ENCODE assay signal across 8 cellular contexts in the genomic region with DNA sequence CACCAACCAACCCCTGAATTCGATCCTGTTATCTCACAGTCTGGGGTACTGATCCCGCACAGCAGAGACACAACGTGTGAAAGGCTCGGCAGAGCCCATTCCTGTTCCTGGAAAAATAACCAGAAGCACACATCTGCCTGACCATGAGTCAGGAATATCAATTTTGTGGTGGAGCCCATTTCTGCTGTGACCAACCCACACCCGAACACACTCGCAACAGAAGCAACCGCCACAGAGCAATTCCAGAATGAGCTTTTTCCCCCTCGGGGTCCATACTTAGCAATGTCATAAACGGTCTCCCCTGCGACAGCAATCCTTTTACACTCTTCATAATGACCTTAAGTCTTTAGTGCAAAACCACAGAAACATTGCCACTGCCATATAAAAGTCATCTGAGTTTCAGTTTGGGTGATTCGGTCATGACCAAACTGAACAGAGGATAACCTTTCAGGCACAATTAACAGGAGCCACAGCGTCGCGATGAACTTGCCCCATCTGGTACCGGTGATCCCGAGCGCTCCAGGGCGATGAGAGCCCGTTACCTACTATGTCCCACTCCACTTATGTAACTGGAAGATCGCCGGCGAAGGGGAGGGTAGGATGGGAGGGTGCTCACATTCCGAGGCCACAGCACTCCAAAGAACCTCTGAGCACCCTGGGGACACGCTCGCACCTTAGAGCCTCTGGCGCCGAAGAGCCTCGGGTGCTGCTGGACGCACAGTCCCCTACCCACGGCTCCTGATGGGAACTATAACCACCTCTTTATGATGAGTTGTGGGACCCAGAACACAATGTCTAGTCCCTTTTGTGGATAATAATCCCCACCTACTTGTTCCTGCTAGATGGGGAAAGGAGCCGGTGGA. TPM values are rescaled to one million over a fixed set of nuclear protein-coding genes. Genes with fewer than 3 reads are reported as not detected.
A peak's percentile ranks its signal among the peaks of the same experiment; 100 is the strongest.
DNase-seq lines count a peak whose midpoint lies in the region; ATAC-seq and TF ChIP-seq lines count a peak whose summit lies in the region.

No MANE protein-coding gene starts in this region.

- H3K27ac ChIP-seq in GM23338 (ENCODE audit: low read depth), result no peak overlapping the region

- peaks cover 42% of the 10 kb centered on the region for H3K4me1 ChIP-seq in GM23338 (ENCODE audit: insufficient read depth)

- peaks cover 46% of the 10 kb centered on the region for H3K4me1 Mint-ChIP-seq in GM23338
- H3K4me1 Mint-ChIP-seq in WTC11, result peaks cover 52% of the 10 kb centered on the region
- peaks cover 45 to 48% of the 10 kb centered on the region in 2 donors for H3K4me1 Mint-ChIP-seq in natural killer cell treated with Interleukin-12 subunit alpha and Interleukin-12 subunit beta and Interleukin-15 and Interleukin-18, amount 100 ng/mL, for 72 hours (ENCODE audit: low read depth in 2 of 2)

- no peaks in the 10 kb centered on the region for H3K36me3 Mint-ChIP-seq in GM23338 (ENCODE audit: low read depth)
- H3K36me3 Mint-ChIP-seq in WTC11, result no peaks in the 10 kb centered on the region
- H3K36me3 Mint-ChIP-seq in natural killer cell treated with Interleukin-12 subunit alpha and Interleukin-12 subunit beta and Interleukin-15 and Interleukin-18, amount 100 ng/mL, for 72 hours, result peaks cover 5% of the 10 kb centered on the region

- H2AFZ ChIP-seq in GM23338, result no peak overlapping the region

- H3K9me2 ChIP-seq in GM23338 (ENCODE audit: insufficient read depth), result no peaks in the 10 kb centered on the region

- no peaks in the 10 kb centered on the region; the same call in 1 of the 2 replicates for H4K20me1 ChIP-seq in GM23338 (replicated peaks; ENCODE audit: insufficient read depth)

- peak overlapping the region; percentile 87 for H3K4me2 ChIP-seq in GM23338

- ATAC-seq in GM23338 (peak; percentile 7), WTC11 (no peak), esophagus mucosa (peak; percentile 1), GM19395 (IDR thresholded peaks at IDR 0.05; ENCODE audit: unreplicated experiment) (no peak)
- ATAC-seq in natural killer cell treated with Interleukin-12 subunit alpha and Interleukin-12 subunit beta and Interleukin-15 and Interleukin-18, amount 100 ng/mL, for 72 hours, result peak in 1 of 2 donors; percentile 11

- H3K27ac Mint-ChIP-seq in GM23338 (no peak overlapping the region), WTC11 (peak overlapping the region; percentile 45; the same call in 1 of the 2 replicates)
- H3K27ac Mint-ChIP-seq in natural killer cell treated with Interleukin-12 subunit alpha and Interleukin-12 subunit beta and Interleukin-15 and Interleukin-18, amount 100 ng/mL, for 72 hours, result peak overlapping the region; percentile 85 to 88

- H3K4me3 Mint-ChIP-seq in GM23338 (peak overlapping the region; percentile 85), WTC11 (peak overlapping the region; percentile 80)
- peak overlapping the region; percentile 95 for H3K4me3 Mint-ChIP-seq in natural killer cell treated with Interleukin-12 subunit alpha and Interleukin-12 subunit beta and Interleukin-15 and Interleukin-18, amount 100 ng/mL, for 72 hours

- CTCF ChIA-PET in WTC11 (lab: Charles Lee), result interaction anchor here (1.3 kb wide), 1 partner anchor 83 kb away, joined by 6 read pairs; no protein-coding TSS in a partner anchor

- TF ChIP-seq CTCF in GM23338 (conservative IDR thresholded peaks at IDR 0.05; ENCODE audit: low read depth in 2 of 2) (no peak), WTC11 (IDR thresholded peaks at IDR 0.05) (no peak)

- no peaks in the 10 kb centered on the region for H3F3A ChIP-seq in GM23338 (replicated peaks; ENCODE audit: low read depth)

- H3K36me3 ChIP-seq in GM23338 (ENCODE audit: insufficient read depth), result no peaks in the 10 kb centered on the region

- POLR2A ChIA-PET in WTC11 (lab: Charles Lee), result no interaction called here

- H3K27me3 Mint-ChIP-seq in GM23338 (ENCODE audit: insufficient read depth, low read depth, poor library complexity) (peaks cover 11% of the 10 kb centered on the region), WTC11 (ENCODE audit: low read depth) (no peaks in the 10 kb centered on the region)
- H3K27me3 Mint-ChIP-seq in natural killer cell treated with Interleukin-12 subunit alpha and Interleukin-12 subunit beta and Interleukin-15 and Interleukin-18, amount 100 ng/mL, for 72 hours, result peaks cover 0 to 22% of the 10 kb centered on the region in 2 donors

- H3K27me3 ChIP-seq in GM23338 (ENCODE audit: insufficient read depth), result no peaks in the 10 kb centered on the region

- H3K79me2 ChIP-seq in GM23338 (replicated peaks; ENCODE audit: insufficient read depth), result peaks cover 53% of the 10 kb centered on the region

- H3K4me3 ChIP-seq in GM23338, result peak overlapping the region; percentile 75

- DNase-seq in AG08395 (ENCODE audit: low spot score) (peak; percentile 43), GM23338 (ENCODE audit: low spot score) (no peak), WTC11 (ENCODE audit: low spot score) (no peak), NCI-H128 (lab: John Stamatoyannopoulos, UW; ENCODE audit: unreplicated experiment) (no peak), GM19240 (ENCODE audit: insufficient read length, low spot score) (no peak)
- no peak for DNase-seq in natural killer cell treated with Interleukin-12 subunit alpha and Interleukin-12 subunit beta and Interleukin-15 and Interleukin-18, amount 100 ng/mL, for 72 hours (ENCODE audit: low spot score)

- no peaks in the 10 kb centered on the region for H3K9me3 Mint-ChIP-seq in GM23338
- H3K9me3 Mint-ChIP-seq in WTC11, result no peaks in the 10 kb centered on the region
- no peaks in the 10 kb centered on the region for H3K9me3 Mint-ChIP-seq in natural killer cell treated with Interleukin-12 subunit alpha and Interleukin-12 subunit beta and Interleukin-15 and Interleukin-18, amount 100 ng/mL, for 72 hours

TF ChIP-seq in GM23338, 12 proteins besides CTCF, POLR2A, EP300 and RAD21 (continues in another document):
- TF ChIP-seq NANOG (IDR thresholded peaks at IDR 0.05; ENCODE audit: borderline replicate concordance), result no peak
- no peak for TF ChIP-seq JUNB (IDR thresholded peaks at IDR 0.05; ENCODE audit: unreplicated experiment)
- TF ChIP-seq EZH2phosphoT487 (IDR thresholded peaks at IDR 0.05; ENCODE audit: unreplicated experiment), result no peak

TF ChIP-seq in WTC11, 78 proteins besides CTCF, POLR2A, EP300 and RAD21 (continues in another document):
- TF ChIP-seq, protein P1, sequence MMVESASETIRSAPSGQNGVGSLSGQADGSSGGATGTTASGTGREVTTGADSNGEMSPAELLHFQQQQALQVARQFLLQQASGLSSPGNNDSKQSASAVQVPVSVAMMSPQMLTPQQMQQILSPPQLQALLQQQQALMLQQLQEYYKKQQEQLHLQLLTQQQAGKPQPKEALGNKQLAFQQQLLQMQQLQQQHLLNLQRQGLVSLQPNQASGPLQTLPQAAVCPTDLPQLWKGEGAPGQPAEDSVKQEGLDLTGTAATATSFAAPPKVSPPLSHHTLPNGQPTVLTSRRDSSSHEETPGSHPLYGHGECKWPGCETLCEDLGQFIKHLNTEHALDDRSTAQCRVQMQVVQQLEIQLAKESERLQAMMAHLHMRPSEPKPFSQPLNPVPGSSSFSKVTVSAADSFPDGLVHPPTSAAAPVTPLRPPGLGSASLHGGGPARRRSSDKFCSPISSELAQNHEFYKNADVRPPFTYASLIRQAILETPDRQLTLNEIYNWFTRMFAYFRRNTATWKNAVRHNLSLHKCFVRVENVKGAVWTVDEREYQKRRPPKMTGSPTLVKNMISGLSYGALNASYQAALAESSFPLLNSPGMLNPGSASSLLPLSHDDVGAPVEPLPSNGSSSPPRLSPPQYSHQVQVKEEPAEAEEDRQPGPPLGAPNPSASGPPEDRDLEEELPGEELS (CRISPR knock-in tag; IDR thresholded peaks at IDR 0.05), result no peak
- TF ChIP-seq, protein P2, sequence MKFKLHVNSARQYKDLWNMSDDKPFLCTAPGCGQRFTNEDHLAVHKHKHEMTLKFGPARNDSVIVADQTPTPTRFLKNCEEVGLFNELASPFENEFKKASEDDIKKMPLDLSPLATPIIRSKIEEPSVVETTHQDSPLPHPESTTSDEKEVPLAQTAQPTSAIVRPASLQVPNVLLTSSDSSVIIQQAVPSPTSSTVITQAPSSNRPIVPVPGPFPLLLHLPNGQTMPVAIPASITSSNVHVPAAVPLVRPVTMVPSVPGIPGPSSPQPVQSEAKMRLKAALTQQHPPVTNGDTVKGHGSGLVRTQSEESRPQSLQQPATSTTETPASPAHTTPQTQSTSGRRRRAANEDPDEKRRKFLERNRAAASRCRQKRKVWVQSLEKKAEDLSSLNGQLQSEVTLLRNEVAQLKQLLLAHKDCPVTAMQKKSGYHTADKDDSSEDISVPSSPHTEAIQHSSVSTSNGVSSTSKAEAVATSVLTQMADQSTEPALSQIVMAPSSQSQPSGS (CRISPR knock-in tag; IDR thresholded peaks at IDR 0.05; ENCODE audit: borderline replicate concordance, low read depth), result no peak
- no peak for TF ChIP-seq JUN (CRISPR knock-in tag; IDR thresholded peaks at IDR 0.05)
- TF ChIP-seq NR1H2 (CRISPR knock-in tag; IDR thresholded peaks at IDR 0.05), result no peak
- TF ChIP-seq FOXP1 (CRISPR knock-in tag; IDR thresholded peaks at IDR 0.05; ENCODE audit: borderline replicate concordance), result no peak
- TF ChIP-seq ZNF317 (CRISPR knock-in tag; IDR thresholded peaks at IDR 0.05; ENCODE audit: borderline replicate concordance, low read depth), result no peak
- TF ChIP-seq ETV6 (CRISPR knock-in tag; IDR thresholded peaks at IDR 0.05), result no peak
- TF ChIP-seq ZNF232 (CRISPR knock-in tag; IDR thresholded peaks at IDR 0.05), result no peak

RNA-seq across cellular contexts. Expression of a gene that starts 1.1 kb away (rescaled TPM):
- total RNA-seq in GM23338 (2014; rRNA removed; shearing (Covaris generic)), result 32.7 and 34.0 TPM in 2 replicates
- 27.4 and 27.7 TPM in 2 replicates for polyA plus RNA-seq in GM23338 (2016; fragmentation: Nextera tagmentation; extraction: Ambion mirVana)
- total RNA-seq in WTC11 (2021) (28.7 to 36.2 TPM (median 33.7 TPM) in 3 replicates), esophagus mucosa (25.1 TPM)
- 100 to 1,000 TPM in 1 of 2 donors, 10 to 100 TPM in 1; 65.5 to 103 TPM for total RNA-seq in natural killer cell treated with Interleukin-12 subunit alpha and Interleukin-12 subunit beta and Interleukin-15 and Interleukin-18, amount 100 ng/mL, for 72 hours

RNA-seq across cellular contexts. Expression of a gene that starts 47.7 kb away (rescaled TPM):
- not detected in 2 replicates for total RNA-seq in GM23338 (2014; rRNA removed; shearing (Covaris generic))
- polyA plus RNA-seq in GM23338 (2016; fragmentation: Nextera tagmentation; extraction: Ambion mirVana), result not detected in 2 replicates
- not detected in 3 replicates for total RNA-seq in WTC11 (2021)
- total RNA-seq in esophagus mucosa, result not detected
- total RNA-seq in natural killer cell treated with Interleukin-12 subunit alpha and Interleukin-12 subunit beta and Interleukin-15 and Interleukin-18, amount 100 ng/mL, for 72 hours, result not detected

Comparison
In these comparisons a context has a peak if more than half of its experiments do, and no peak if none do; other contexts are left out.
1. ATAC-seq: peak in GM23338 (single experiment) and esophagus mucosa (single experiment); none in WTC11 (single experiment) and GM19395 (single experiment).
2. Peak in every context shown above with its lines, with median percentiles within 50 percentile points of each other: H3K4me3 Mint-ChIP-seq.